ENCODE assay signal across 22 cellular contexts in genomic region chr15:59322056-59322755, GRCh38. TPM values are rescaled to one million over a fixed set of nuclear protein-coding genes. Genes with fewer than 3 reads are reported as not detected.
DNase-seq lines count a peak whose midpoint lies in the region; ATAC-seq and TF ChIP-seq lines count a peak whose summit lies in the region.
"Had no signal": no experiment of that assay in that cellular context is flagged by ENCODE, and none has a peak within 500 bp of the region (broad histone marks: within the 10 kb centered on the region; RNA-seq: fewer than 3 reads in every experiment).

No MANE protein-coding gene starts in this region.

- H3K27ac Mint-ChIP-seq in activated T-cell treated with anti-CD3 and anti-CD28 coated beads, Interleukin-2, amount 50 U/mL, for 72 hours = peak overlapping the region; percentile 71
- H3K27ac Mint-ChIP-seq in activated T-cell treated with anti-CD3 and anti-CD28 coated beads, Interleukin-2, amount 50 U/mL, for 24 hours = no peak overlapping the region
- peak overlapping the region; percentile 58 for H3K27ac Mint-ChIP-seq in activated CD8-positive, alpha-beta T cell treated with anti-CD3 and anti-CD28 coated beads, Interleukin-2, amount 10 ng/mL, durations not matched to agents 7 days and 5 days
- H3K27ac Mint-ChIP-seq: CD14-positive monocyte, GM23338, neural progenitor cell had no signal

- peaks cover 7% of the 10 kb centered on the region for H3K4me1 Mint-ChIP-seq in activated T-cell treated with anti-CD3 and anti-CD28 coated beads, Interleukin-2, amount 50 U/mL, for 72 hours (ENCODE audit: low read depth)
- H3K4me1 Mint-ChIP-seq in activated T-cell treated with anti-CD3 and anti-CD28 coated beads, Interleukin-2, amount 50 U/mL, for 24 hours (ENCODE audit: low read depth) = peaks cover 8% of the 10 kb centered on the region
- H3K4me1 Mint-ChIP-seq in activated CD8-positive, alpha-beta T cell treated with anti-CD3 and anti-CD28 coated beads, Interleukin-2, amount 10 ng/mL, durations not matched to agents 7 days and 5 days (ENCODE audit: low read depth) = peaks cover 34% of the 10 kb centered on the region

- peak; percentile 34 to 43 for ATAC-seq in activated T-cell treated with anti-CD3 and anti-CD28 coated beads, Interleukin-2, amount 50 U/mL, for 72 hours (replicated peaks in 1 of 2)
- peak; percentile 53 for ATAC-seq in HG03432 (IDR thresholded peaks at IDR 0.05; ENCODE audit: unreplicated experiment)
- ATAC-seq in activated CD8-positive, alpha-beta T cell treated with anti-CD3 and anti-CD28 coated beads, Interleukin-2, amount 10 ng/mL, durations not matched to agents 7 days and 5 days = peak; percentile 69
- no peak for ATAC-seq in GM19452 (IDR thresholded peaks at IDR 0.05; ENCODE audit: unreplicated experiment)
- ATAC-seq in left ventricle myocardium superior = no peak
- ATAC-seq: GM23338; K562; stimulated activated memory B cell treated with anti-CD40 and anti-IgM and Interleukin-4, amounts not matched to agents 10 μg/mL and 1 μg/mL and 100 μg/mL, for 72 hours had no signal

- H3K4me3 Mint-ChIP-seq in activated T-cell treated with anti-CD3 and anti-CD28 coated beads, Interleukin-2, amount 50 U/mL, for 72 hours = no peak overlapping the region
- H3K4me3 Mint-ChIP-seq in activated T-cell treated with anti-CD3 and anti-CD28 coated beads, Interleukin-2, amount 50 U/mL, for 24 hours = no peak overlapping the region
- no peak overlapping the region for H3K4me3 Mint-ChIP-seq in activated CD8-positive, alpha-beta T cell treated with anti-CD3 and anti-CD28 coated beads, Interleukin-2, amount 10 ng/mL, durations not matched to agents 7 days and 5 days
- H3K4me3 Mint-ChIP-seq: CD14-positive monocyte; GM23338; neural progenitor cell; stimulated activated memory B cell treated with anti-CD40 and anti-IgM and Interleukin-4, amounts not matched to agents 10 μg/mL and 1 μg/mL and 100 μg/mL, for 72 hours had no signal

- no peak for TF ChIP-seq CTCF in GM20000 (IDR thresholded peaks at IDR 0.05; ENCODE audit: extremely low read depth, missing control alignments)

- H3K27ac ChIP-seq in substantia nigra (ENCODE audit: low read depth, low read length, poor library complexity, severe bottlenecking) = no peak overlapping the region
- H3K27ac ChIP-seq: neural progenitor cell had no signal

- peaks cover 0 to 6% of the 10 kb centered on the region in 2 donors for H3K9me3 Mint-ChIP-seq in activated T-cell treated with anti-CD3 and anti-CD28 coated beads, Interleukin-2, amount 50 U/mL, for 72 hours
- peaks cover 3% of the 10 kb centered on the region for H3K9me3 Mint-ChIP-seq in activated T-cell treated with anti-CD3 and anti-CD28 coated beads, Interleukin-2, amount 50 U/mL, for 24 hours
- peaks cover 4% of the 10 kb centered on the region for H3K9me3 Mint-ChIP-seq in activated CD8-positive, alpha-beta T cell treated with anti-CD3 and anti-CD28 coated beads, Interleukin-2, amount 10 ng/mL, durations not matched to agents 7 days and 5 days (ENCODE audit: insufficient read depth)
- H3K9me3 Mint-ChIP-seq: GM23338; stimulated activated memory B cell treated with anti-CD40 and anti-IgM and Interleukin-4, amounts not matched to agents 10 μg/mL and 1 μg/mL and 100 μg/mL, for 72 hours had no signal

- DNase-seq in activated T-cell treated with anti-CD3 and anti-CD28 coated beads, Interleukin-2, amount 50 U/mL, for 72 hours = no peak
- no peak for DNase-seq in activated T-cell treated with anti-CD3 and anti-CD28 coated beads, Interleukin-2, amount 50 U/mL, for 24 hours
- DNase-seq in activated CD8-positive, alpha-beta T cell treated with anti-CD3 and anti-CD28 coated beads, Interleukin-2, amount 10 ng/mL, durations not matched to agents 7 days and 5 days = no peak
- DNase-seq in GM20000 (ENCODE audit: low spot score) (no peak), substantia nigra (lab: John Stamatoyannopoulos, UW) (no peak), left ventricle myocardium superior (no peak)
- DNase-seq: activated CD8-positive, alpha-beta memory T cell treated with anti-CD3 and anti-CD28 coated beads for 24 hours; amygdala; caudate nucleus; effector CD4-positive, alpha-beta T cell; glutamatergic neuron; NCI-H2081; NCI-H526 treated with DMSO at 0.1 percent for 48 hours; stimulated activated CD4-positive, alpha-beta T cell treated with anti-CD3 and anti-CD28 coated beads, Interleukin-12 subunit alpha, Interleukin-12 subunit beta, amount 100 ng/mL, for 4 hours; trophoblast cell had no signal

- POLR2A ChIA-PET in activated CD8-positive, alpha-beta T cell treated with anti-CD3 and anti-CD28 coated beads, Interleukin-2, amount 10 ng/mL, durations not matched to agents 7 days and 5 days (lab: Charles Lee) = interaction anchor here (0.6 kb wide), 1 partner anchor 11 kb away, joined by 3 read pairs; no protein-coding TSS in a partner anchor

- H3K27me3 Mint-ChIP-seq in activated T-cell treated with anti-CD3 and anti-CD28 coated beads, Interleukin-2, amount 50 U/mL, for 72 hours (ENCODE audit: low read depth) = no peaks in the 10 kb centered on the region
- H3K27me3 Mint-ChIP-seq in activated T-cell treated with anti-CD3 and anti-CD28 coated beads, Interleukin-2, amount 50 U/mL, for 24 hours = no peaks in the 10 kb centered on the region
- peaks cover 5% of the 10 kb centered on the region for H3K27me3 Mint-ChIP-seq in activated CD8-positive, alpha-beta T cell treated with anti-CD3 and anti-CD28 coated beads, Interleukin-2, amount 10 ng/mL, durations not matched to agents 7 days and 5 days (ENCODE audit: low read depth)
- H3K27me3 Mint-ChIP-seq: stimulated activated memory B cell treated with anti-CD40 and anti-IgM and Interleukin-4, amounts not matched to agents 10 μg/mL and 1 μg/mL and 100 μg/mL, for 72 hours had no signal

- CTCF ChIA-PET in activated CD8-positive, alpha-beta T cell treated with anti-CD3 and anti-CD28 coated beads, Interleukin-2, amount 10 ng/mL, durations not matched to agents 7 days and 5 days (lab: Charles Lee) = no interaction called here

- intact Hi-C loops in left ventricle myocardium superior (cut with micrococcal nuclease) = no loop called here

- H3K36me3 Mint-ChIP-seq in activated T-cell treated with anti-CD3 and anti-CD28 coated beads, Interleukin-2, amount 50 U/mL, for 72 hours (ENCODE audit: insufficient read depth in 2 of 2) = peaks cover 2 to 5% of the 10 kb centered on the region in 2 donors
- H3K36me3 Mint-ChIP-seq in activated T-cell treated with anti-CD3 and anti-CD28 coated beads, Interleukin-2, amount 50 U/mL, for 24 hours (ENCODE audit: low read depth) = no peaks in the 10 kb centered on the region
- peaks cover 28% of the 10 kb centered on the region for H3K36me3 Mint-ChIP-seq in activated CD8-positive, alpha-beta T cell treated with anti-CD3 and anti-CD28 coated beads, Interleukin-2, amount 10 ng/mL, durations not matched to agents 7 days and 5 days (ENCODE audit: low read depth)
- H3K36me3 Mint-ChIP-seq: neural progenitor cell had no signal

RNA-seq across cellular contexts. Expression of gene MYO1E, which starts 50.5 kb away (rescaled TPM):
- total RNA-seq in activated T-cell treated with anti-CD3 and anti-CD28 coated beads, Interleukin-2, amount 50 U/mL, for 72 hours = 1 to 10 TPM; 1.9 to 4.6 TPM
- 100 to 1,000 TPM in 1 of 2 experiments, 10 to 100 TPM in 1; 90.4 to 101 TPM for total RNA-seq in activated CD8-positive, alpha-beta T cell treated with anti-CD3 and anti-CD28 coated beads, Interleukin-2, amount 10 ng/mL, durations not matched to agents 7 days and 5 days
- total RNA-seq in left ventricle myocardium superior = 36.4 TPM

Comparison
In these comparisons a context has a peak if more than half of its experiments do, and no peak if none do; other contexts are left out.
1. ATAC-seq: peak in activated T-cell treated with anti-CD3 and anti-CD28 coated beads, Interleukin-2, amount 50 U/mL, for 72 hours (2 of 2), HG03432 (single experiment) and activated CD8-positive, alpha-beta T cell treated with anti-CD3 and anti-CD28 coated beads, Interleukin-2, amount 10 ng/mL, durations not matched to agents 7 days and 5 days (single experiment); none in GM19452 (single experiment) and left ventricle myocardium superior (single experiment).